In the genomic region with DNA sequence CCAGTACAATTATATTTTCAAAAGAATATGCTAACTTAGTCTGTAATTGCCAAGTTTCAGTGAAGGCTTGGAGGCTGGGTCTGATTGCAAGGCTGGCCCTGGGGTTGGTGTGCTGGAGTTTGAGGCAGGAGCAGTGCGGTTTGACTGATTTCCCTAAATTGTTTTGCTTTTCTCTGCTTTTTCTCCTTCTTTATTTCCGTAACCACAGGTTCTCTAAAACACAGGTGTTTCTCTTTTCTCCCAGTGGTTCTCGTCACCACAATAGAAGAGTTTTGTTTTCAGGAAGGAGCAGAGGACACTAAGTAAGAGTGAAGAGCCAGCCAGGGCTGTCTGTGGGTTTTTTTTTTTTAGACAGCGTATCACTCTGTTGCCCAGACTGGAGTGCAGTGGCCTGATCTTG, we compare ENCODE assay signal across 12 cellular contexts. TPM values are rescaled to one million over a fixed set of nuclear protein-coding genes. Genes with fewer than 3 reads are reported as not detected.
DNase-seq lines count a peak whose midpoint lies in the region; ATAC-seq lines count a peak whose summit lies in the region.
"Had no signal": no experiment of that assay in that cellular context is flagged by ENCODE, and none has a peak within 500 bp of the region (broad histone marks: within the 10 kb centered on the region; RNA-seq: fewer than 3 reads in every experiment).

No MANE protein-coding gene starts in this region.

- H3K27ac ChIP-seq in subcutaneous abdominal adipose tissue (ENCODE audit: low read depth, low read length): peak overlapping the region; percentile 69

- H3K9me3 ChIP-seq in subcutaneous abdominal adipose tissue (ENCODE audit: control insufficient read depth in 5 of 5, low read length in 5 of 5): peaks cover 0 to 4% (median 0%) of the 10 kb centered on the region in 5 donors
- H3K9me3 ChIP-seq: spleen had no signal

- DNase-seq in activated T-cell treated with anti-CD3 and anti-CD28 coated beads, Interleukin-2, amount 50 U/mL, for 4 hours: no peak
- no peak for DNase-seq in activated T-cell treated with anti-CD3 and anti-CD28 coated beads, Interleukin-2, amount 50 U/mL, for 24 hours
- no peak for DNase-seq in activated naive CD8-positive, alpha-beta T cell treated with anti-CD3 and anti-CD28 coated beads, Interleukin-2, amount 10 ng/mL, durations not matched to agents 7 days and 5 days
- DNase-seq in globus pallidus (ENCODE audit: low spot score) (no peak), RKO (ENCODE audit: low spot score) (no peak)
- DNase-seq: spleen, upper lobe of left lung had no signal

- no peaks in the 10 kb centered on the region for H3K36me3 Mint-ChIP-seq in activated T-cell treated with anti-CD3 and anti-CD28 coated beads, Interleukin-2, amount 50 U/mL, for 4 hours (ENCODE audit: insufficient read depth)
- no peaks in the 10 kb centered on the region for H3K36me3 Mint-ChIP-seq in activated T-cell treated with anti-CD3 and anti-CD28 coated beads, Interleukin-2, amount 50 U/mL, for 24 hours (ENCODE audit: low read depth)
- peaks cover 4% of the 10 kb centered on the region for H3K36me3 Mint-ChIP-seq in activated naive CD8-positive, alpha-beta T cell treated with anti-CD3 and anti-CD28 coated beads, Interleukin-2, amount 10 ng/mL, durations not matched to agents 7 days and 5 days

- H3K27me3 Mint-ChIP-seq in activated T-cell treated with anti-CD3 and anti-CD28 coated beads, Interleukin-2, amount 50 U/mL, for 4 hours (ENCODE audit: low read depth): no peaks in the 10 kb centered on the region
- no peaks in the 10 kb centered on the region for H3K27me3 Mint-ChIP-seq in activated T-cell treated with anti-CD3 and anti-CD28 coated beads, Interleukin-2, amount 50 U/mL, for 24 hours
- peaks cover 20% of the 10 kb centered on the region for H3K27me3 Mint-ChIP-seq in activated naive CD8-positive, alpha-beta T cell treated with anti-CD3 and anti-CD28 coated beads, Interleukin-2, amount 10 ng/mL, durations not matched to agents 7 days and 5 days

- H3K4me3 ChIP-seq in subcutaneous abdominal adipose tissue (ENCODE audit: low read depth in 1 of 5, low read length in 5 of 5): no peak overlapping the region
- H3K4me3 ChIP-seq: lung, spleen, upper lobe of left lung had no signal

- H3K4me3 Mint-ChIP-seq in activated T-cell treated with anti-CD3 and anti-CD28 coated beads, Interleukin-2, amount 50 U/mL, for 4 hours: peak overlapping the region; percentile 8
- no peak overlapping the region for H3K4me3 Mint-ChIP-seq in activated T-cell treated with anti-CD3 and anti-CD28 coated beads, Interleukin-2, amount 50 U/mL, for 24 hours
- peak overlapping the region; percentile 18 for H3K4me3 Mint-ChIP-seq in activated naive CD8-positive, alpha-beta T cell treated with anti-CD3 and anti-CD28 coated beads, Interleukin-2, amount 10 ng/mL, durations not matched to agents 7 days and 5 days
- H3K4me3 Mint-ChIP-seq: T-helper 2 cell treated with Interferon-gamma antibody and Interleukin-4, amounts not matched to agents 5 μg/mL and 100 μg/mL, for 36 hours had no signal

- H3K36me3 ChIP-seq in subcutaneous abdominal adipose tissue (ENCODE audit: control insufficient read depth in 5 of 5, insufficient read depth in 5 of 5, low read length in 5 of 5): no peaks in the 10 kb centered on the region
- H3K36me3 ChIP-seq: spleen, upper lobe of left lung had no signal

- no peaks in the 10 kb centered on the region for H3K27me3 ChIP-seq in subcutaneous abdominal adipose tissue (ENCODE audit: control insufficient read depth in 5 of 5, insufficient read depth in 4 of 5, low read length in 5 of 5)
- H3K27me3 ChIP-seq: spleen, upper lobe of left lung had no signal

- POLR2A ChIA-PET in activated naive CD8-positive, alpha-beta T cell treated with anti-CD3 and anti-CD28 coated beads, Interleukin-2, amount 10 ng/mL, durations not matched to agents 7 days and 5 days (lab: Charles Lee): no interaction called here

- no peaks in the 10 kb centered on the region for H3K9me3 Mint-ChIP-seq in activated T-cell treated with anti-CD3 and anti-CD28 coated beads, Interleukin-2, amount 50 U/mL, for 4 hours
- H3K9me3 Mint-ChIP-seq in activated T-cell treated with anti-CD3 and anti-CD28 coated beads, Interleukin-2, amount 50 U/mL, for 24 hours: peaks cover 3% of the 10 kb centered on the region
- peaks cover 4% of the 10 kb centered on the region for H3K9me3 Mint-ChIP-seq in activated naive CD8-positive, alpha-beta T cell treated with anti-CD3 and anti-CD28 coated beads, Interleukin-2, amount 10 ng/mL, durations not matched to agents 7 days and 5 days
- H3K9me3 Mint-ChIP-seq: T-helper 2 cell treated with Interferon-gamma antibody and Interleukin-4, amounts not matched to agents 5 μg/mL and 100 μg/mL, for 36 hours had no signal

- peaks cover 38% of the 10 kb centered on the region for H3K4me1 Mint-ChIP-seq in activated T-cell treated with anti-CD3 and anti-CD28 coated beads, Interleukin-2, amount 50 U/mL, for 4 hours (ENCODE audit: low read depth)
- H3K4me1 Mint-ChIP-seq in activated T-cell treated with anti-CD3 and anti-CD28 coated beads, Interleukin-2, amount 50 U/mL, for 24 hours (ENCODE audit: low read depth): peaks cover 43% of the 10 kb centered on the region
- peaks cover 26% of the 10 kb centered on the region for H3K4me1 Mint-ChIP-seq in activated naive CD8-positive, alpha-beta T cell treated with anti-CD3 and anti-CD28 coated beads, Interleukin-2, amount 10 ng/mL, durations not matched to agents 7 days and 5 days

- peaks cover 3 to 26% (median 20%) of the 10 kb centered on the region in 5 donors for H3K4me1 ChIP-seq in subcutaneous abdominal adipose tissue (ENCODE audit: control insufficient read depth in 5 of 5, insufficient read depth in 5 of 5, low read length in 5 of 5)

- H3K27ac Mint-ChIP-seq in activated T-cell treated with anti-CD3 and anti-CD28 coated beads, Interleukin-2, amount 50 U/mL, for 24 hours: no peak overlapping the region
- H3K27ac Mint-ChIP-seq in activated naive CD8-positive, alpha-beta T cell treated with anti-CD3 and anti-CD28 coated beads, Interleukin-2, amount 10 ng/mL, durations not matched to agents 7 days and 5 days: no peak overlapping the region
- H3K27ac Mint-ChIP-seq: T-helper 2 cell treated with Interferon-gamma antibody and Interleukin-4, amounts not matched to agents 5 μg/mL and 100 μg/mL, for 36 hours had no signal

- H3K9ac ChIP-seq in subcutaneous abdominal adipose tissue (ENCODE audit: low read length in 5 of 5): peak overlapping the region in 1 of 5 donors; percentile 4

- peak; percentile 46 to 68 for ATAC-seq in activated T-cell treated with anti-CD3 and anti-CD28 coated beads, Interleukin-2, amount 50 U/mL, for 4 hours
- ATAC-seq in HG02885 (IDR thresholded peaks at IDR 0.05; ENCODE audit: poor library complexity, unreplicated experiment): peak; percentile 54
- ATAC-seq in activated naive CD8-positive, alpha-beta T cell treated with anti-CD3 and anti-CD28 coated beads, Interleukin-2, amount 10 ng/mL, durations not matched to agents 7 days and 5 days (ENCODE audit: low read depth): peak; percentile 76
- no peak for ATAC-seq in GM18858 (IDR thresholded peaks at IDR 0.05; ENCODE audit: unreplicated experiment)

RNA-seq across cellular contexts. Expression of a gene that starts 8.2 kb away (rescaled TPM):
- total RNA-seq in activated T-cell treated with anti-CD3 and anti-CD28 coated beads, Interleukin-2, amount 50 U/mL, for 4 hours: 10 to 100 TPM; 39.0 to 52.5 (median 42.8) TPM
- total RNA-seq in activated naive CD8-positive, alpha-beta T cell treated with anti-CD3 and anti-CD28 coated beads, Interleukin-2, amount 10 ng/mL, durations not matched to agents 7 days and 5 days: 10 to 100 TPM; 14.8 to 15.2 TPM
